12 cellular contexts compared by ENCODE assay signal in the genomic region with DNA sequence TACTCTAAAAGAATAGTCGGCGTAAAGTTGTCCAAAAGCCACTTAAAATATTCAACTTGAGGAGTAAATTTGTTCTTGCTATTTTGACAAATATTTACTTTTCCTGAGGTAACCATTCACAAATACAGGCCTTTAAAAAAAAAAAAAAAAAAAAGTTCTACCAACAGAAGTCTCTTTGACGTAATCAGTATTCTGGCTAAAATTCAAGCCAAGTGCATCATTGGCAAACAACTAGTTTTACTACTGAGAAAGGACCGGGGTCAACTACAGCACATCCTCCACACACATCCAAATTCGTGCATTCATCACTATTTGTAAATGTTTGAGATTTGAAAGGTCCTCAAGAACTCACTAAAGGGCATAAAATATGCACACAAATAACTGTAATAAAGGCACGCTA. TPM values are rescaled to one million over a fixed set of nuclear protein-coding genes. Genes with fewer than 3 reads are reported as not detected.
A peak's percentile ranks its signal among the peaks of the same experiment; 100 is the strongest.
DNase-seq lines count a peak whose midpoint lies in the region; ATAC-seq and TF ChIP-seq lines count a peak whose summit lies in the region.
"Had no signal": no experiment of that assay in that cellular context is flagged by ENCODE, and none has a peak within 500 bp of the region (broad histone marks: within the 10 kb centered on the region; RNA-seq: fewer than 3 reads in every experiment).

No MANE protein-coding gene starts in this region.

- H3K27ac ChIP-seq in spleen: peak overlapping the region in 2 of 8 donors; percentile 11 to 34

- H3K4me1 ChIP-seq in spleen: peaks cover 5 to 54% (median 29%) of the 10 kb centered on the region in 6 donors

- no peak overlapping the region for H3K27ac Mint-ChIP-seq in activated T-cell treated with anti-CD3 and anti-CD28 coated beads, Interleukin-2, amount 50 U/mL, for 24 hours
- H3K27ac Mint-ChIP-seq in MCF 10A (ENCODE audit: low read depth, unreplicated experiment): no peak overlapping the region

- H3K4me3 Mint-ChIP-seq in activated T-cell treated with anti-CD3 and anti-CD28 coated beads, Interleukin-2, amount 50 U/mL, for 24 hours: peak overlapping the region; percentile 52
- H3K4me3 Mint-ChIP-seq in MCF 10A (ENCODE audit: unreplicated experiment): peak overlapping the region; percentile 78

- CTCF ChIA-PET in MCF 10A (lab: Yijun Ruan, JAX): interaction anchor here (0.6 to 3.3 kb wide), 3 partner anchors 12 to 1099 kb away, joined by 3 to 22 read pairs (median 3); no protein-coding TSS in a partner anchor

- H3K4me1 Mint-ChIP-seq in activated T-cell treated with anti-CD3 and anti-CD28 coated beads, Interleukin-2, amount 50 U/mL, for 24 hours (ENCODE audit: low read depth): peaks cover 31% of the 10 kb centered on the region
- peaks cover 39% of the 10 kb centered on the region for H3K4me1 Mint-ChIP-seq in MCF 10A (ENCODE audit: insufficient read depth, unreplicated experiment)

- POLR2A ChIA-PET in MCF 10A (lab: Yijun Ruan, JAX): interaction anchor here (0.7 to 5.3 kb wide), 15 partner anchors 8 to 1948 kb away, joined by 3 to 24 read pairs (median 5); partner anchors contain the start of genes CHST15 and LHPP

- H3K4me3 ChIP-seq in spleen: no peak overlapping the region

- peaks cover 7% of the 10 kb centered on the region for H3K36me3 Mint-ChIP-seq in activated T-cell treated with anti-CD3 and anti-CD28 coated beads, Interleukin-2, amount 50 U/mL, for 24 hours (ENCODE audit: low read depth)
- H3K36me3 Mint-ChIP-seq in MCF 10A (ENCODE audit: insufficient read depth, unreplicated experiment): peaks cover 18% of the 10 kb centered on the region

- H3K36me3 ChIP-seq in spleen: peaks cover 0 to 9% (median 0%) of the 10 kb centered on the region in 6 donors

- TF ChIP-seq POLR2A in spleen (IDR thresholded peaks at IDR 0.05): no peak

- peaks cover 0 to 25% (median 0%) of the 10 kb centered on the region in 7 donors for H3K27me3 ChIP-seq in spleen (replicated peaks in 1 of 7)

- no TSS peak for BruUV-seq in MCF 10A (replicated peaks; lab: Mats Ljungman, UMichigan)

- intact Hi-C loops in MCF 10A (cut with micrococcal nuclease): no loop called here
- intact Hi-C loops in spleen (cut with DNase I; ENCODE audit: low total_unique reads): no loop called here

- 77 to 86% (median 86%) methylated on average over 6 of the region's 6 CpGs for WGBS in spleen, 5 donors

- no peaks in the 10 kb centered on the region for H3K9me3 ChIP-seq in spleen
- H3K9me3 ChIP-seq: heart right ventricle had no signal

- ATAC-seq in left lobe of liver: peak; percentile 18
- ATAC-seq: heart right ventricle had no signal

- no peak for DNase-seq in activated T-cell treated with anti-CD3 and anti-CD28 coated beads, Interleukin-2, amount 50 U/mL, for 24 hours
- DNase-seq in activated T-cell treated with anti-CD3 and anti-CD28 coated beads for 4 hours (no peak), MCF 10A (ENCODE audit: unreplicated experiment) (peak; percentile 40), left lobe of liver (ENCODE audit: low spot score) (no peak), superior temporal gyrus (ENCODE audit: extremely low spot score) (peak; percentile 41), T1000 (lab: John Stamatoyannopoulos, UW) (no peak), spleen (no peak), Ammon's horn (ENCODE audit: low spot score) (no peak)
- DNase-seq: AML-193, heart right ventricle, occipital lobe had no signal

- no peaks in the 10 kb centered on the region for H3K9me3 Mint-ChIP-seq in activated T-cell treated with anti-CD3 and anti-CD28 coated beads, Interleukin-2, amount 50 U/mL, for 24 hours
- no peaks in the 10 kb centered on the region for H3K9me3 Mint-ChIP-seq in MCF 10A (ENCODE audit: unreplicated experiment)

- H3K27me3 Mint-ChIP-seq in activated T-cell treated with anti-CD3 and anti-CD28 coated beads, Interleukin-2, amount 50 U/mL, for 24 hours: peaks cover 2% of the 10 kb centered on the region
- no peaks in the 10 kb centered on the region for H3K27me3 Mint-ChIP-seq in MCF 10A (ENCODE audit: insufficient read depth, unreplicated experiment)

- TF ChIP-seq CTCF in MCF 10A (IDR thresholded peaks at IDR 0.05; ENCODE audit: unreplicated experiment) (no peak), spleen (IDR thresholded peaks at IDR 0.05 in 8 of 11, conservative IDR thresholded peaks at IDR 0.05 in 3 of 11) (no peak)

RNA-seq across cellular contexts. Expression of gene OAT, which starts 2.0 kb away (rescaled TPM):
- total RNA-seq in MCF 10A (2022) (62.2 and 68.1 TPM in 2 replicates), left lobe of liver (42.7 TPM), spleen (10 to 100 TPM; 42.4 to 63.0 (median 52.7) TPM)
- 10 to 100 TPM; 22.1 to 32.5 (median 26.5) TPM for polyA plus RNA-seq in spleen

RNA-seq across cellular contexts. Expression of gene NKX1-2, which starts 33.1 kb away (rescaled TPM):
- 0.10 and 0.35 TPM in 2 replicates for total RNA-seq in MCF 10A (2022)
- 0.05 TPM for total RNA-seq in left lobe of liver
- not detected for total RNA-seq in spleen
- polyA plus RNA-seq in spleen: not detected
- total RNA-seq: heart right ventricle; T-helper 1 cell treated with Interleukin-12 subunit alpha and Interleukin-12 subunit beta and Interleukin-4 antibody, amounts not matched to agents 30 ng/mL and 1 ng/mL, for 36 hours had no signal
- polyA plus RNA-seq: heart right ventricle had no signal

RNA-seq across cellular contexts. Expression of gene LHPP, which starts 44.9 kb away (rescaled TPM):
- total RNA-seq in MCF 10A (2022) (3.5 and 3.7 TPM in 2 replicates), left lobe of liver (52.0 TPM), spleen (10 to 100 TPM; 16.8 to 27.9 (median 24.2) TPM)
- 10 to 100 TPM; 18.1 to 36.8 (median 21.4) TPM for polyA plus RNA-seq in spleen

Comparison
In these comparisons a context has a peak if more than half of its experiments do, and no peak if none do; other contexts are left out.
1. DNase-seq: peak in MCF 10A (single experiment) and superior temporal gyrus (single experiment); none in activated T-cell treated with anti-CD3 and anti-CD28 coated beads, Interleukin-2, amount 50 U/mL, for 24 hours (single experiment), activated T-cell treated with anti-CD3 and anti-CD28 coated beads for 4 hours (single experiment), left lobe of liver (single experiment), T1000 (single experiment), spleen (single experiment) and Ammon's horn (single experiment).